ENCODE assay signal across 14 cellular contexts in genomic region chr17:44309472-44309871, GRCh38. TPM values are rescaled to one million over a fixed set of nuclear protein-coding genes. Genes with fewer than 3 reads are reported as not detected.
A peak's percentile ranks its signal among the peaks of the same experiment; 100 is the strongest.
DNase-seq lines count a peak whose midpoint lies in the region; ATAC-seq and TF ChIP-seq lines count a peak whose summit lies in the region.
"Had no signal": no experiment of that assay in that cellular context is flagged by ENCODE, and none has a peak within 500 bp of the region (broad histone marks: within the 10 kb centered on the region; RNA-seq: fewer than 3 reads in every experiment).

No MANE protein-coding gene starts in this region.

- no peak for DNase-seq in activated T-cell treated with anti-CD3 and anti-CD28 coated beads, Interleukin-2, amount 50 U/mL, for 24 hours
- no peak for DNase-seq in activated T-cell treated with anti-CD3 and anti-CD28 coated beads, Interleukin-2, amount 50 U/mL, for 48 hours
- peak; percentile 9 for DNase-seq in epidermal melanocyte (ENCODE audit: insufficient read length, low spot score)
- DNase-seq in trophoblast cell, result no peak
- no peak for DNase-seq in HCEC 1CT
- no peak for DNase-seq in left colon
- DNase-seq: EL, KG1, NCI-H1694 treated with DMSO at 0.1 percent for 48 hours had no signal

- H3K27ac ChIP-seq in OCI-LY3 (ENCODE audit: low read length) (no peak overlapping the region), trophoblast cell (ENCODE audit: low read depth, low read length) (no peak overlapping the region)
- H3K27ac ChIP-seq: neutrophil, SK-N-MC had no signal

- H3K36me3 ChIP-seq in OCI-LY3 (replicated peaks; ENCODE audit: low read depth, low read length) (no peaks in the 10 kb centered on the region), trophoblast cell (ENCODE audit: control insufficient read depth in 1 of 2, insufficient read depth in 2 of 2, low read length in 2 of 2) (no peaks in the 10 kb centered on the region)
- H3K36me3 ChIP-seq: neutrophil had no signal

- no peak for ATAC-seq in HG03159 (IDR thresholded peaks at IDR 0.05; ENCODE audit: unreplicated experiment)
- no peak for ATAC-seq in left colon
- ATAC-seq: activated CD4-positive, CD25-positive, alpha-beta regulatory T cell treated with anti-CD3 and anti-CD28 coated beads, Interleukin-2, amount 50 U/mL, for 24 hours had no signal

- H3K4me2 ChIP-seq in OCI-LY3 (ENCODE audit: low read length) (peak overlapping the region; percentile 73), trophoblast cell (ENCODE audit: low read length) (no peak overlapping the region)

- peak overlapping the region; percentile 78 for H3K4me3 ChIP-seq in OCI-LY3 (ENCODE audit: low read length)
- peak overlapping the region; percentile 9 for H3K4me3 ChIP-seq in trophoblast cell (ENCODE audit: low read depth, low read length)
- H3K4me3 ChIP-seq: SK-N-MC had no signal

- H3K4me1 ChIP-seq in OCI-LY3 (ENCODE audit: low read length) (peaks cover 8% of the 10 kb centered on the region), trophoblast cell (ENCODE audit: control insufficient read depth in 1 of 2, insufficient read depth in 2 of 2, low read length in 2 of 2) (peaks cover 7 to 9% of the 10 kb centered on the region in 2 experiments)

- intact Hi-C loops in left colon (cut with DNase I, micrococcal nuclease), result no loop called here

- H3K9me3 Mint-ChIP-seq in activated T-cell treated with anti-CD3 and anti-CD28 coated beads, Interleukin-2, amount 50 U/mL, for 24 hours, result no peaks in the 10 kb centered on the region

- peaks cover 11% of the 10 kb centered on the region for H3K4me1 Mint-ChIP-seq in activated T-cell treated with anti-CD3 and anti-CD28 coated beads, Interleukin-2, amount 50 U/mL, for 24 hours (ENCODE audit: low read depth)

- no peak overlapping the region for H2BK12ac ChIP-seq in trophoblast cell (ENCODE audit: low read length)

- H3K36me3 Mint-ChIP-seq in activated T-cell treated with anti-CD3 and anti-CD28 coated beads, Interleukin-2, amount 50 U/mL, for 24 hours (ENCODE audit: low read depth), result no peaks in the 10 kb centered on the region

- no peaks in the 10 kb centered on the region for H3K9me3 ChIP-seq in OCI-LY3 (ENCODE audit: insufficient read depth, low read length)
- peaks cover 4% of the 10 kb centered on the region for H3K9me3 ChIP-seq in trophoblast cell (ENCODE audit: insufficient read depth, low read depth, low read length)
- H3K9me3 ChIP-seq: neutrophil had no signal

- no peak overlapping the region for H3K18ac ChIP-seq in trophoblast cell (ENCODE audit: low read length)

- H4K20me1 ChIP-seq in OCI-LY3 (ENCODE audit: insufficient read depth, low read length), result no peaks in the 10 kb centered on the region

- no peak overlapping the region for H2AK5ac ChIP-seq in trophoblast cell (ENCODE audit: low read length)

- H3K79me2 ChIP-seq in OCI-LY3 (ENCODE audit: low read length), result no peaks in the 10 kb centered on the region
- no peaks in the 10 kb centered on the region for H3K79me2 ChIP-seq in trophoblast cell (ENCODE audit: control insufficient read depth, insufficient read depth, low read length, poor library complexity)

- no peak overlapping the region for H3K23ac ChIP-seq in trophoblast cell (ENCODE audit: low read length)

- peaks cover 40% of the 10 kb centered on the region for H3K27me3 Mint-ChIP-seq in activated T-cell treated with anti-CD3 and anti-CD28 coated beads, Interleukin-2, amount 50 U/mL, for 24 hours

- H2BK120ac ChIP-seq in trophoblast cell (ENCODE audit: insufficient read depth, low read length, poor library complexity), result no peak overlapping the region

- no peak overlapping the region for H4K8ac ChIP-seq in trophoblast cell (ENCODE audit: low read depth, low read length)

- no peak overlapping the region for H4K12ac ChIP-seq in trophoblast cell (ENCODE audit: low read depth, low read length)

- no CpG with 5 or more reads among the region's 5 CpGs for WGBS in trophoblast cell (ENCODE audit: extremely low coverage, insufficient coverage, insufficient read length)

- TF ChIP-seq CTCF in OCI-LY3 (IDR thresholded peaks at IDR 0.05; ENCODE audit: low read depth, low read length), result 0 out of 2 replicates have a peak, but pooled peaks have one; percentile 2

- no peaks in the 10 kb centered on the region for H3K79me1 ChIP-seq in trophoblast cell (ENCODE audit: low read length)

- H3K9ac ChIP-seq in OCI-LY3 (ENCODE audit: low read length) (no peak overlapping the region), trophoblast cell (ENCODE audit: low read length) (no peak overlapping the region)

- peaks cover 3% of the 10 kb centered on the region; the same call in 1 of the 2 replicates for H3K27me3 ChIP-seq in OCI-LY3 (ENCODE audit: low read depth, low read length)
- H3K27me3 ChIP-seq in trophoblast cell (ENCODE audit: insufficient read depth, low read length), result peaks cover 5% of the 10 kb centered on the region

- no peak overlapping the region for H2BK5ac ChIP-seq in trophoblast cell (ENCODE audit: low read depth, low read length, poor library complexity)

- peak overlapping the region; percentile 29 for H3K4me3 Mint-ChIP-seq in activated T-cell treated with anti-CD3 and anti-CD28 coated beads, Interleukin-2, amount 50 U/mL, for 24 hours

- no peak overlapping the region for H4K91ac ChIP-seq in trophoblast cell (ENCODE audit: low read depth, low read length)

- H3K4ac ChIP-seq in trophoblast cell (ENCODE audit: low read depth, low read length), result no peak overlapping the region

- no peak overlapping the region for H3K27ac Mint-ChIP-seq in activated T-cell treated with anti-CD3 and anti-CD28 coated beads, Interleukin-2, amount 50 U/mL, for 24 hours

- H2AFZ ChIP-seq in OCI-LY3 (ENCODE audit: low read depth, low read length) (no peak overlapping the region), trophoblast cell (ENCODE audit: insufficient read depth, low read length, poor library complexity) (no peak overlapping the region)

- no peak overlapping the region for H3K14ac ChIP-seq in trophoblast cell (ENCODE audit: low read length)

RNA-seq across cellular contexts. Expression of gene RUNDC3A, which starts 1.1 kb away (rescaled TPM):
- polyA plus RNA-seq in trophoblast cell (2013), result 0.08 and 0.12 TPM in 2 replicates
- 1 to 10 TPM in 1 of 2 donors, under 1 TPM in 1; 0.46 to 1.5 TPM for total RNA-seq in left colon

RNA-seq across cellular contexts. Expression of gene SLC25A39, which starts 15.2 kb away (rescaled TPM):
- 96.0 and 97.4 TPM in 2 replicates for polyA plus RNA-seq in trophoblast cell (2013)
- total RNA-seq in left colon, result 100 to 1,000 TPM; 137 to 148 TPM

RNA-seq across cellular contexts. Expression of gene GRN, which starts 35.6 kb away (rescaled TPM):
- 207 and 227 TPM in 2 replicates for polyA plus RNA-seq in trophoblast cell (2013)
- 100 to 1,000 TPM; 439 to 572 TPM for total RNA-seq in left colon

RNA-seq across cellular contexts. Expression of gene SLC4A1, which starts 41.5 kb away (rescaled TPM):
- polyA plus RNA-seq in trophoblast cell (2013), result 0.01 and 0.03 TPM in 2 replicates
- total RNA-seq in left colon, result not detected

RNA-seq across cellular contexts. Expression of gene FAM171A2, which starts 54.2 kb away (rescaled TPM):
- polyA plus RNA-seq in trophoblast cell (2013), result 8.4 and 8.6 TPM in 2 replicates
- total RNA-seq in left colon, result under 1 TPM; 0.24 to 0.67 TPM
